In genomic region chr18:59093668-59094067, GRCh38 we compare ENCODE assay signal across 22 cellular contexts.
"Had no signal": no experiment of that assay in that cellular context is flagged by ENCODE, and none has a peak within 500 bp of the region (broad histone marks: within the 10 kb centered on the region; RNA-seq: fewer than 3 reads in every experiment).

No MANE protein-coding gene starts in this region.

- H3K4me2 ChIP-seq: hepatocyte had no signal

- H3K79me2 ChIP-seq: hepatocyte, parathyroid adenoma had no signal

- H3K27ac ChIP-seq: dorsolateral prefrontal cortex, epithelial cell of prostate, hepatocyte, parathyroid adenoma, right lobe of liver, tibial artery had no signal

- H3K4me3 ChIP-seq: dorsolateral prefrontal cortex, hepatocyte, right lobe of liver, tibial artery had no signal

- H3K36me3 ChIP-seq: right lobe of liver, tibial artery had no signal

- ATAC-seq: activated naive CD8-positive, alpha-beta T cell treated with anti-CD3 and anti-CD28 coated beads, Interleukin-2, amount 50 U/mL, for 24 hours; natural killer cell treated with Interleukin-12 subunit alpha and Interleukin-12 subunit beta and Interleukin-15 and Interleukin-18, amount 100 ng/mL, for 72 hours had no signal

- H3K4me3 Mint-ChIP-seq: activated CD4-positive, alpha-beta memory T cell treated with anti-CD3 and anti-CD28 coated beads, Interleukin-2, amount 10 ng/mL, durations not matched to agents 7 days and 5 days; activated naive CD4-positive, alpha-beta T cell treated with anti-CD3 and anti-CD28 coated beads, Interleukin-2, amount 10 ng/mL, durations not matched to agents 7 days and 5 days; activated naive CD8-positive, alpha-beta T cell treated with anti-CD3 and anti-CD28 coated beads, Interleukin-2, amount 50 U/mL, for 24 hours; brain; endodermal cell; natural killer cell treated with Interleukin-12 subunit alpha and Interleukin-12 subunit beta and Interleukin-15 and Interleukin-18, amount 100 ng/mL, for 72 hours had no signal

- H3K9me3 ChIP-seq: right lobe of liver, tibial artery had no signal

- H3K27ac Mint-ChIP-seq: activated CD4-positive, alpha-beta memory T cell treated with anti-CD3 and anti-CD28 coated beads, Interleukin-2, amount 10 ng/mL, durations not matched to agents 7 days and 5 days; activated naive CD4-positive, alpha-beta T cell treated with anti-CD3 and anti-CD28 coated beads, Interleukin-2, amount 10 ng/mL, durations not matched to agents 7 days and 5 days; activated naive CD8-positive, alpha-beta T cell treated with anti-CD3 and anti-CD28 coated beads, Interleukin-2, amount 50 U/mL, for 24 hours; endodermal cell; natural killer cell treated with Interleukin-12 subunit alpha and Interleukin-12 subunit beta and Interleukin-15 and Interleukin-18, amount 100 ng/mL, for 72 hours had no signal

- H3K9me3 Mint-ChIP-seq: activated CD4-positive, alpha-beta memory T cell treated with anti-CD3 and anti-CD28 coated beads, Interleukin-2, amount 10 ng/mL, durations not matched to agents 7 days and 5 days; activated naive CD4-positive, alpha-beta T cell treated with anti-CD3 and anti-CD28 coated beads, Interleukin-2, amount 10 ng/mL, durations not matched to agents 7 days and 5 days; activated naive CD8-positive, alpha-beta T cell treated with anti-CD3 and anti-CD28 coated beads, Interleukin-2, amount 50 U/mL, for 24 hours; endodermal cell; natural killer cell treated with Interleukin-12 subunit alpha and Interleukin-12 subunit beta and Interleukin-15 and Interleukin-18, amount 100 ng/mL, for 72 hours had no signal

- H3K9ac ChIP-seq: parathyroid adenoma had no signal

- H3K4me1 ChIP-seq: parathyroid adenoma, right lobe of liver, tibial artery had no signal

- H3K4me1 Mint-ChIP-seq: activated CD4-positive, alpha-beta memory T cell treated with anti-CD3 and anti-CD28 coated beads, Interleukin-2, amount 10 ng/mL, durations not matched to agents 7 days and 5 days; activated naive CD4-positive, alpha-beta T cell treated with anti-CD3 and anti-CD28 coated beads, Interleukin-2, amount 10 ng/mL, durations not matched to agents 7 days and 5 days; activated naive CD8-positive, alpha-beta T cell treated with anti-CD3 and anti-CD28 coated beads, Interleukin-2, amount 50 U/mL, for 24 hours; brain had no signal

- H3K27me3 ChIP-seq: dorsolateral prefrontal cortex, hepatocyte, right lobe of liver, tibial artery had no signal

- H3K36me3 Mint-ChIP-seq: activated naive CD4-positive, alpha-beta T cell treated with anti-CD3 and anti-CD28 coated beads, Interleukin-2, amount 10 ng/mL, durations not matched to agents 7 days and 5 days; brain; natural killer cell treated with Interleukin-12 subunit alpha and Interleukin-12 subunit beta and Interleukin-15 and Interleukin-18, amount 100 ng/mL, for 72 hours had no signal

- H2AFZ ChIP-seq: hepatocyte, parathyroid adenoma had no signal

- DNase-seq: activated CD4-positive, alpha-beta memory T cell treated with anti-CD3 and anti-CD28 coated beads, Interleukin-2, amount 10 ng/mL, durations not matched to agents 7 days and 5 days; activated CD4-positive, alpha-beta T cell treated with anti-CD3 and anti-CD28 coated beads for 4 hours; activated effector memory CD4-positive, alpha-beta T cell treated with Interleukin-2 at 50 U/mL for 16 hours; activated naive CD4-positive, alpha-beta T cell treated with anti-CD3 and anti-CD28 coated beads, Interleukin-2, amount 10 ng/mL, durations not matched to agents 7 days and 5 days; activated naive CD8-positive, alpha-beta T cell treated with anti-CD3 and anti-CD28 coated beads, Interleukin-2, amount 50 U/mL, for 24 hours; activated T-cell treated with anti-CD3 and anti-CD28 coated beads, Interleukin-2, amount 50 U/mL, for 1 hour; anterior cingulate cortex; caudate nucleus; dorsolateral prefrontal cortex; endodermal cell; foreskin fibroblast; mesendoderm; right lobe of liver; small intestine; stimulated activated CD4-positive, alpha-beta T cell treated with anti-CD3 and anti-CD28 coated beads, Interleukin-4, amount 100 ng/mL, for 24 hours; stimulated activated naive CD4-positive, alpha-beta T cell; tibial artery had no signal
